In genomic region chr11:78493413-78493975, GRCh38 we compare ENCODE assay signal across 21 cellular contexts.
"Had no signal": no experiment of that assay in that cellular context is flagged by ENCODE, and none has a peak within 500 bp of the region (broad histone marks: within the 10 kb centered on the region; RNA-seq: fewer than 3 reads in every experiment).

No MANE protein-coding gene starts in this region.

- FAIRE-seq: HTR-8/SVneo, RCC 7860 had no signal

- DNase-seq: Karpas-422, KG1, MG63, NCI-H1092 treated with DMSO at 0.1 percent for 48 hours, NCI-H1436, NCI-H187, NCI-H2029, NCI-H2081 treated with DMSO at 0.1 percent for 48 hours, NCI-H2171, NCI-H226, NCI-H446, NCI-H510A, NCI-H524 treated with DMSO at 0.1 percent for 48 hours, NCI-H69, Right ventricle myocardium superior, RPMI8226, SIG-M5 had no signal

- H3K27me3 ChIP-seq: MG63, SJSA1 had no signal

- H3K36me3 ChIP-seq: MG63, SJSA1 had no signal

- H3K4me1 ChIP-seq: SJSA1 had no signal

- H3K4me3 ChIP-seq: MG63, SJSA1, SK-N-MC had no signal

- H3K9me3 ChIP-seq: MG63, SJSA1 had no signal

- H3K27ac ChIP-seq: SJSA1, SK-N-MC had no signal
